Comparison of ENCODE assay signal across 27 cellular contexts in genomic region chrX:41877167-41877566, GRCh38.
"Had no signal": no experiment of that assay in that cellular context is flagged by ENCODE, and none has a peak within 500 bp of the region (broad histone marks: within the 10 kb centered on the region; RNA-seq: fewer than 3 reads in every experiment).

No MANE protein-coding gene starts in this region.

- H3K27me3 ChIP-seq: adrenal gland, Peyer's patch, SJSA1 had no signal

- H3K4me3 ChIP-seq: adrenal gland, Peyer's patch, SJSA1 had no signal

- H3K36me3 ChIP-seq: adrenal gland, Peyer's patch, SJSA1 had no signal

- ATAC-seq: activated CD4-positive, CD25-positive, alpha-beta regulatory T cell treated with anti-CD3 and anti-CD28 coated beads, Interleukin-2, amount 50 U/mL, for 24 hours; activated CD8-positive, alpha-beta T cell treated with anti-CD3 and anti-CD28 coated beads for 36 hours; SK-N-SH treated with all-trans-retinoic acid at 6 μM for 48 hours had no signal

- H3K4me1 ChIP-seq: SJSA1 had no signal

- DNase-seq: activated CD4-positive, alpha-beta T cell treated with anti-CD3 and anti-CD28 coated beads for 4 hours; activated CD8-positive, alpha-beta memory T cell treated with anti-CD3 and anti-CD28 coated beads, Interleukin-2, amount 50 U/mL, for 4 hours; activated CD8-positive, alpha-beta T cell treated with anti-CD3 and anti-CD28 coated beads for 36 hours; activated effector memory CD4-positive, alpha-beta T cell treated with Interleukin-2 at 50 U/mL for 16 hours; activated naive CD4-positive, alpha-beta T cell; adrenal gland; anterior cingulate cortex; cerebellar nuclear complex; KG1; NCI-H1048; NCI-H1417; NCI-H1930; NCI-H2171; NCI-H345; NCI-H510A; NCI-H526 treated with DMSO at 0.1 percent for 48 hours; NCI-H82; OCI-M1; Peyer's patch; Right ventricle myocardium superior; SW 1271 had no signal

- H3K27ac ChIP-seq: adrenal gland, Peyer's patch, RWPE1, SJSA1 had no signal

- H3K9me3 Mint-ChIP-seq: activated T-helper 1 cell treated with anti-CD3 and anti-CD28 coated beads, Interleukin-12 subunit alpha, Interleukin-12 subunit beta, Interleukin-2, Interleukin-4 antibody, amounts not matched to agents 30 ng/mL and 10 ng/mL and 1 ng/mL, durations not matched to agents 14 hours and 24 hours and 36 hours had no signal

- H3K9me3 ChIP-seq: adrenal gland, Peyer's patch, SJSA1 had no signal

- H3K4me3 Mint-ChIP-seq: activated CD8-positive, alpha-beta T cell treated with anti-CD3 and anti-CD28 coated beads for 36 hours; activated naive CD8-positive, alpha-beta T cell; activated T-helper 1 cell treated with anti-CD3 and anti-CD28 coated beads, Interleukin-12 subunit alpha, Interleukin-12 subunit beta, Interleukin-2, Interleukin-4 antibody, amounts not matched to agents 30 ng/mL and 10 ng/mL and 1 ng/mL, durations not matched to agents 14 hours and 24 hours and 36 hours had no signal

- H3K27ac Mint-ChIP-seq: activated CD8-positive, alpha-beta T cell treated with anti-CD3 and anti-CD28 coated beads for 36 hours; activated naive CD8-positive, alpha-beta T cell; activated T-helper 1 cell treated with anti-CD3 and anti-CD28 coated beads, Interleukin-12 subunit alpha, Interleukin-12 subunit beta, Interleukin-2, Interleukin-4 antibody, amounts not matched to agents 30 ng/mL and 10 ng/mL and 1 ng/mL, durations not matched to agents 14 hours and 24 hours and 36 hours had no signal

- H3K27me3 Mint-ChIP-seq: activated CD8-positive, alpha-beta T cell treated with anti-CD3 and anti-CD28 coated beads for 36 hours; activated naive CD8-positive, alpha-beta T cell had no signal
